In the genomic region with DNA sequence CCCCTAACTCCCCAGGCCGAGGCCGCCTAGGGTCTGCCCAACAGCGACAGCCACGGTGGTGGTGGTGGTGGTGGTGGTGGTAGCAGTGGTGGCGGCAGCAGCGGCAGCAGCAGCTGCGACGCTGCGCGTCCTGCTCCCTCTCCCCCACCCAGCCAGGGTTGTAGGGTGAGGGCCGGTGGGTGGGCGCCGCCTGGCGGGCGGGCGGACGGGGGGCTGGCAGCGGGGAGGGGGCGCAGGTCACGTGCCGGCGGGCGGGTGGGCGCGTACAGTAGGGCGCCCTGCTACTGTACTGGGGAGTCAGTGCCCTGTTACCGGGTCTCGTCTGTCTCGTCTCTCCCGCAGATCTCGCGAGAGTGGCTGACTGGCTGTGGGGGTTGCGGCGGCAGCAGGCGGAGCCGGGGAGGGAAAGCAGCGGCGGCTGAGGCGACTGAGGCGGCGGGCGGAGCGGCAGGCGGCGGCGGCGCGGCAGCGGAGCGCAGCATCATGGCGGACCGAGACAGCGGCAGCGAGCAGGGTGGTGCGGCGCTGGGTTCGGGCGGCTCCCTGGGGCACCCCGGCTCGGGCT, we compare ENCODE assay signal across 8 cellular contexts. TPM values are rescaled to one million over a fixed set of nuclear protein-coding genes. Genes with fewer than 3 reads are reported as not detected.
A peak's percentile ranks its signal among the peaks of the same experiment; 100 is the strongest.
DNase-seq lines count a peak whose midpoint lies in the region; ATAC-seq and TF ChIP-seq lines count a peak whose summit lies in the region.

A gene (plus strand): TSS at position 411 of the 565 bp plus-strand sequence. CDS start 73 bp downstream, at position 484.

- no TSS peak for BruUV-seq in mammary epithelial cell (replicated peaks; lab: Mats Ljungman, UMichigan)

- H3K79me2 ChIP-seq in mammary epithelial cell (ENCODE audit: insufficient read depth, low read length): peaks cover 97% of the 10 kb centered on the region

- ATAC-seq in GM18907 (IDR thresholded peaks at IDR 0.05; ENCODE audit: unreplicated experiment): peak; percentile 92
- ATAC-seq in HG03139 (IDR thresholded peaks at IDR 0.05; ENCODE audit: unreplicated experiment): peak; percentile 89

- H3K4me2 ChIP-seq in mammary epithelial cell (ENCODE audit: insufficient read depth, low read depth, low read length): peak within 1 kb of the TSS; percentile 100

- H3K4me3 ChIP-seq in WERI-Rb-1 (ENCODE audit: low read depth, low read length) (peak within 1 kb of the TSS; percentile 78), mammary epithelial cell (replicated peaks in 1 of 3; ENCODE audit: insufficient read depth in 1 of 3, low read depth in 2 of 3, low read length in 3 of 3) (peak within 1 kb of the TSS; percentile 69 to 86 (median 82)), spleen (peak within 1 kb of the TSS; percentile 34 to 88 (median 72))

- peak within 1 kb of the TSS; percentile 87 for H2AFZ ChIP-seq in mammary epithelial cell (ENCODE audit: low read depth, low read length)

- H3K36me3 ChIP-seq in WERI-Rb-1 (peaks cover 22% of the 10 kb centered on the region), mammary epithelial cell (ENCODE audit: insufficient read depth, low read length) (no peaks in the 10 kb centered on the region), spleen (no peaks in the 10 kb centered on the region)

- dilution Hi-C loops in mammary epithelial cell (cut with HindIII; ENCODE audit: low sequenced_read_pairs): no loop called here

- peaks cover 24% of the 10 kb centered on the region for H3K4me1 ChIP-seq in mammary epithelial cell (ENCODE audit: insufficient read depth, low read length)
- H3K4me1 ChIP-seq in spleen: peaks cover 52 to 92% (median 78%) of the 10 kb centered on the region in 6 donors

- peak within 1 kb of the TSS; percentile 49 for H3K9ac ChIP-seq in mammary epithelial cell (ENCODE audit: insufficient read depth, low read length)

- peak in 1 of 3 donors; percentile 84 for TF ChIP-seq POLR2A in spleen (IDR thresholded peaks at IDR 0.05)

- peak within 1 kb of the TSS; percentile 93 for H3K27ac ChIP-seq in WERI-Rb-1
- H3K27ac ChIP-seq in mammary epithelial cell (ENCODE audit: insufficient read depth, low read depth, low read length): peak within 1 kb of the TSS; percentile 49
- H3K27ac ChIP-seq in spleen: peak within 1 kb of the TSS; percentile 91 to 97 (median 94)

- H3K9me3 ChIP-seq in WERI-Rb-1 (ENCODE audit: severe bottlenecking) (no peaks in the 10 kb centered on the region), mammary epithelial cell (replicated peaks; ENCODE audit: insufficient read depth, low read length) (no peaks in the 10 kb centered on the region), spleen (no peaks in the 10 kb centered on the region)

- peak; percentile 95 for DNase-seq in AG08395 (ENCODE audit: low spot score)
- peak; percentile 92 for DNase-seq in NCI-H2227 (lab: John Stamatoyannopoulos, UW; ENCODE audit: unreplicated experiment)
- DNase-seq in WERI-Rb-1: peak; percentile 97
- peak; percentile 92 for DNase-seq in mammary epithelial cell
- peak; percentile 82 for DNase-seq in inferior parietal cortex (ENCODE audit: extremely low spot score)
- DNase-seq in spleen: peak; percentile 99

- H3K27me3 ChIP-seq in WERI-Rb-1 (ENCODE audit: insufficient read depth, low read depth, severe bottlenecking) (no peaks in the 10 kb centered on the region), mammary epithelial cell (ENCODE audit: insufficient read depth, low read length) (no peaks in the 10 kb centered on the region), spleen (replicated peaks in 1 of 7) (peaks cover 0 to 46% (median 0%) of the 10 kb centered on the region in 7 donors)

- intact Hi-C loops in mammary epithelial cell (cut with micrococcal nuclease): no loop called here
- intact Hi-C loops in spleen (cut with DNase I; ENCODE audit: low total_unique reads): no loop called here

- 0% methylated on average over 1 of the region's 60 CpGs for WGBS in mammary epithelial cell (ENCODE audit: low coverage, missing lambda C conversion rate)
- WGBS in spleen, 5 donors: 0 to 1% (median 0%) methylated on average over 4 to 60 of the region's 60 CpGs

- CTCF ChIA-PET in mammary epithelial cell (lab: Charles Lee; ENCODE audit: low non-redundant PET): no interaction called here

- TF ChIP-seq CTCF in WERI-Rb-1 (IDR thresholded peaks at IDR 0.05; ENCODE audit: low read depth, low read length): no peak; the same call in 1 of the 2 replicates
- no peak for TF ChIP-seq CTCF in mammary epithelial cell (conservative IDR thresholded peaks at IDR 0.05 in 1 of 2, IDR thresholded peaks at IDR 0.05 in 1 of 2; ENCODE audit: extremely low read depth in 1 of 2, insufficient read depth in 1 of 2, low read depth in 1 of 2, low read length in 2 of 2)
- peak in 8 of 11 experiments; percentile 3 to 61 (median 44) for TF ChIP-seq CTCF in spleen (IDR thresholded peaks at IDR 0.05 in 8 of 11, conservative IDR thresholded peaks at IDR 0.05 in 3 of 11)

- no peaks in the 10 kb centered on the region for H4K20me1 ChIP-seq in mammary epithelial cell (ENCODE audit: insufficient read depth, low read length)

- in situ Hi-C loops in mammary epithelial cell (cut with MboI; ENCODE audit: low sequenced_read_pairs in 2 of 2): no loop called here

RNA-seq across cellular contexts. Expression of the gene that starts here (rescaled TPM):
- total RNA-seq in mammary epithelial cell: 10 to 100 TPM; 10.8 to 15.2 TPM
- 3.3 TPM for polyA plus RNA-seq in mammary epithelial cell
- polyA minus RNA-seq in mammary epithelial cell: 5.6 TPM
- total RNA-seq in spleen: 10 to 100 TPM; 19.0 to 36.2 (median 28.2) TPM
- polyA plus RNA-seq in spleen: 1 to 10 TPM; 2.8 to 4.7 (median 3.0) TPM

Comparison
In these comparisons a context has a peak if more than half of its experiments do, and no peak if none do; other contexts are left out.
1. Peak in every context shown above with its lines: DNase-seq, ATAC-seq, H3K4me3 ChIP-seq and H3K27ac ChIP-seq.
2. CTCF ChIP-seq: peak in spleen (8 of 11); none in WERI-Rb-1 (single experiment) and mammary epithelial cell (0 of 2).